Comparison of ENCODE assay signal across 1 cellular context in the genomic region with DNA sequence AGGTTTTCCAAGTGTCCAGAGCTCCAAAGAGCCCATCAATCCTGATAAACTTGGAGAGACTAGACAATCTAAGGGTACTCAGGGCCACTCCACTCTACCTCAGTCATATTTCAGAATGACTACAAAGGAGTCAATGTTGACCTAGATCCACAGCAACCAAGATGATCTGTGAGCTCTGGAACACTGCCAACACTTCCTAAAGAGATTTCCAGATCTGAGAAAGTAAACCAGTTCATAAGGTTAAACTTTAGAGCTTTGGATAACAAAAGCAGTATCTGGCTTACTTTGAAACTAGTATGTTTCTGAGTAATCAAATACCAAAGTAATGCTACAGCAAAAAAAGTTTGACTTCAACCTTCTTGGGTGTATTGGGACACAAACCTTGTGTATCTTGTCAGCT.
TF ChIP-seq lines count a peak whose summit lies in the region.

No MANE protein-coding gene starts in this region.

TF ChIP-seq in HepG2, 621 proteins besides CTCF, POLR2A, EP300 and RAD21 (continued from another document and continues in another):
- TF ChIP-seq PTBP1 (IDR thresholded peaks at IDR 0.05; ENCODE audit: low read depth, low read length, poor library complexity, severe bottlenecking), result no peak
- TF ChIP-seq PCBP2 (optimal IDR thresholded peaks at IDR 0.05; ENCODE audit: low read depth, low read length, poor library complexity, severe bottlenecking), result no peak
- TF ChIP-seq ZSCAN12 (CRISPR knock-in tag; IDR thresholded peaks at IDR 0.05), result no peak
- 0 out of 2 replicates have a peak, but pooled peaks have one; percentile 20 for TF ChIP-seq SALL1 (CRISPR knock-in tag; IDR thresholded peaks at IDR 0.05)
- TF ChIP-seq, protein P1, sequence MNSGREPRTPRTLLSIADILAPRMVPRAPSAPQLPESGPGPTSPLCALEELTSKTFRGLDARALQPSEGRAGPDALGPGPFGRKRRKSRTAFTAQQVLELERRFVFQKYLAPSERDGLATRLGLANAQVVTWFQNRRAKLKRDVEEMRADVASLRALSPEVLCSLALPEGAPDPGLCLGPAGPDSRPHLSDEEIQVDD (CRISPR knock-in tag; IDR thresholded peaks at IDR 0.05; ENCODE audit: borderline replicate concordance), result no peak
- TF ChIP-seq ZNF33A (CRISPR knock-in tag; IDR thresholded peaks at IDR 0.05; ENCODE audit: borderline replicate concordance), result no peak
- no peak for TF ChIP-seq ZNF816 (CRISPR knock-in tag; IDR thresholded peaks at IDR 0.05; ENCODE audit: borderline replicate concordance)
- no peak for TF ChIP-seq ZNF646 (CRISPR knock-in tag; IDR thresholded peaks at IDR 0.05)
- no peak for TF ChIP-seq ZNF138 (CRISPR knock-in tag; IDR thresholded peaks at IDR 0.05; ENCODE audit: low read depth)
- no peak for TF ChIP-seq RFX1 (IDR thresholded peaks at IDR 0.05)
- no peak for TF ChIP-seq DMAP1 (CRISPR knock-in tag; IDR thresholded peaks at IDR 0.05)
- no peak for TF ChIP-seq EED (CRISPR knock-in tag; IDR thresholded peaks at IDR 0.05)
- TF ChIP-seq, protein P2, sequence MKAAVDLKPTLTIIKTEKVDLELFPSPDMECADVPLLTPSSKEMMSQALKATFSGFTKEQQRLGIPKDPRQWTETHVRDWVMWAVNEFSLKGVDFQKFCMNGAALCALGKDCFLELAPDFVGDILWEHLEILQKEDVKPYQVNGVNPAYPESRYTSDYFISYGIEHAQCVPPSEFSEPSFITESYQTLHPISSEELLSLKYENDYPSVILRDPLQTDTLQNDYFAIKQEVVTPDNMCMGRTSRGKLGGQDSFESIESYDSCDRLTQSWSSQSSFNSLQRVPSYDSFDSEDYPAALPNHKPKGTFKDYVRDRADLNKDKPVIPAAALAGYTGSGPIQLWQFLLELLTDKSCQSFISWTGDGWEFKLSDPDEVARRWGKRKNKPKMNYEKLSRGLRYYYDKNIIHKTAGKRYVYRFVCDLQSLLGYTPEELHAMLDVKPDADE (CRISPR knock-in tag; IDR thresholded peaks at IDR 0.05), result no peak
- no peak for TF ChIP-seq ZNF513 (CRISPR knock-in tag; conservative IDR thresholded peaks at IDR 0.05)
- TF ChIP-seq FIP1L1 (IDR thresholded peaks at IDR 0.05; ENCODE audit: borderline replicate concordance, insufficient read depth, low read depth, low read length), result no peak
- TF ChIP-seq SAP130 (CRISPR knock-in tag; IDR thresholded peaks at IDR 0.05; ENCODE audit: low read depth), result no peak
- no peak for TF ChIP-seq FOSL1 (CRISPR knock-in tag; IDR thresholded peaks at IDR 0.05; ENCODE audit: borderline replicate concordance)
- no peak for TF ChIP-seq CENPBD1 (CRISPR knock-in tag; IDR thresholded peaks at IDR 0.05; ENCODE audit: borderline replicate concordance, low read depth)
- TF ChIP-seq SOX13 (IDR thresholded peaks at IDR 0.05), result no peak
- peak in 1 of 2 experiments; percentile 49; a peak in 2 of 4 replicates for TF ChIP-seq SOX13 (CRISPR knock-in tag; conservative IDR thresholded peaks at IDR 0.05 in 1 of 2, IDR thresholded peaks at IDR 0.05 in 1 of 2)
- no peak for TF ChIP-seq ZNF296 (CRISPR knock-in tag; conservative IDR thresholded peaks at IDR 0.05)
- TF ChIP-seq YEATS2 (CRISPR knock-in tag; IDR thresholded peaks at IDR 0.05; ENCODE audit: borderline replicate concordance), result no peak
- TF ChIP-seq SOX5 (CRISPR knock-in tag; IDR thresholded peaks at IDR 0.05; ENCODE audit: borderline replicate concordance), result no peak
- no peak for TF ChIP-seq ATF5 (CRISPR knock-in tag; IDR thresholded peaks at IDR 0.05; ENCODE audit: low read depth)
- no peak for TF ChIP-seq ZNF605 (CRISPR knock-in tag; IDR thresholded peaks at IDR 0.05)
- no peak for TF ChIP-seq BCL3 (CRISPR knock-in tag; IDR thresholded peaks at IDR 0.05)
- no peak for TF ChIP-seq ZEB1 (IDR thresholded peaks at IDR 0.05; ENCODE audit: insufficient replicate concordance, low read depth)
- no peak for TF ChIP-seq POLR2AphosphoS5 (IDR thresholded peaks at IDR 0.05; ENCODE audit: low read depth, low read length)
- no peak for TF ChIP-seq ZNF883 (CRISPR knock-in tag; IDR thresholded peaks at IDR 0.05; ENCODE audit: not compliant biosample characterization)
- TF ChIP-seq ZMYM2 (CRISPR knock-in tag; IDR thresholded peaks at IDR 0.05), result no peak
- TF ChIP-seq SP4 (CRISPR knock-in tag; IDR thresholded peaks at IDR 0.05), result no peak
- no peak for TF ChIP-seq BCLAF1 (IDR thresholded peaks at IDR 0.05)
- TF ChIP-seq, protein P3, sequence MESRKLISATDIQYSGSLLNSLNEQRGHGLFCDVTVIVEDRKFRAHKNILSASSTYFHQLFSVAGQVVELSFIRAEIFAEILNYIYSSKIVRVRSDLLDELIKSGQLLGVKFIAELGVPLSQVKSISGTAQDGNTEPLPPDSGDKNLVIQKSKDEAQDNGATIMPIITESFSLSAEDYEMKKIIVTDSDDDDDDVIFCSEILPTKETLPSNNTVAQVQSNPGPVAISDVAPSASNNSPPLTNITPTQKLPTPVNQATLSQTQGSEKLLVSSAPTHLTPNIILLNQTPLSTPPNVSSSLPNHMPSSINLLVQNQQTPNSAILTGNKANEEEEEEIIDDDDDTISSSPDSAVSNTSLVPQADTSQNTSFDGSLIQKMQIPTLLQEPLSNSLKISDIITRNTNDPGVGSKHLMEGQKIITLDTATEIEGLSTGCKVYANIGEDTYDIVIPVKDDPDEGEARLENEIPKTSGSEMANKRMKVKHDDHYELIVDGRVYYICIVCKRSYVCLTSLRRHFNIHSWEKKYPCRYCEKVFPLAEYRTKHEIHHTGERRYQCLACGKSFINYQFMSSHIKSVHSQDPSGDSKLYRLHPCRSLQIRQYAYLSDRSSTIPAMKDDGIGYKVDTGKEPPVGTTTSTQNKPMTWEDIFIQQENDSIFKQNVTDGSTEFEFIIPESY (CRISPR knock-in tag; IDR thresholded peaks at IDR 0.05), result no peak
- no peak for TF ChIP-seq GFI1 (CRISPR knock-in tag; IDR thresholded peaks at IDR 0.05; ENCODE audit: borderline replicate concordance)
- TF ChIP-seq RARA (CRISPR knock-in tag; IDR thresholded peaks at IDR 0.05), result peak; percentile 58; the same call in 1 of the 2 replicates
- TF ChIP-seq ZBTB1 (CRISPR knock-in tag; IDR thresholded peaks at IDR 0.05; ENCODE audit: borderline replicate concordance), result no peak
- no peak for TF ChIP-seq SP5 (CRISPR knock-in tag; IDR thresholded peaks at IDR 0.05; ENCODE audit: borderline replicate concordance, low read depth)
- no peak for TF ChIP-seq ZNF253 (CRISPR knock-in tag; IDR thresholded peaks at IDR 0.05; ENCODE audit: borderline replicate concordance)
- TF ChIP-seq SOX6 (IDR thresholded peaks at IDR 0.05), result no peak
- TF ChIP-seq SOX6 (CRISPR knock-in tag; IDR thresholded peaks at IDR 0.05), result peak; percentile 53; the same call in 1 of the 2 replicates
- TF ChIP-seq GPN1 (CRISPR knock-in tag; IDR thresholded peaks at IDR 0.05; ENCODE audit: borderline replicate concordance), result no peak
- TF ChIP-seq BORCS8-MEF2B (CRISPR knock-in tag; IDR thresholded peaks at IDR 0.05), result no peak
- no peak for TF ChIP-seq ZNF367 (CRISPR knock-in tag; IDR thresholded peaks at IDR 0.05; ENCODE audit: borderline replicate concordance)
- 0 out of 2 replicates have a peak, but pooled peaks have one; percentile 26 for TF ChIP-seq FOXA3 (CRISPR knock-in tag; IDR thresholded peaks at IDR 0.05)
- TF ChIP-seq NKX3-1 (CRISPR knock-in tag; IDR thresholded peaks at IDR 0.05), result no peak
- no peak for TF ChIP-seq TFE3 (CRISPR knock-in tag; IDR thresholded peaks at IDR 0.05)
